12 cellular contexts compared by ENCODE assay signal in the genomic region with DNA sequence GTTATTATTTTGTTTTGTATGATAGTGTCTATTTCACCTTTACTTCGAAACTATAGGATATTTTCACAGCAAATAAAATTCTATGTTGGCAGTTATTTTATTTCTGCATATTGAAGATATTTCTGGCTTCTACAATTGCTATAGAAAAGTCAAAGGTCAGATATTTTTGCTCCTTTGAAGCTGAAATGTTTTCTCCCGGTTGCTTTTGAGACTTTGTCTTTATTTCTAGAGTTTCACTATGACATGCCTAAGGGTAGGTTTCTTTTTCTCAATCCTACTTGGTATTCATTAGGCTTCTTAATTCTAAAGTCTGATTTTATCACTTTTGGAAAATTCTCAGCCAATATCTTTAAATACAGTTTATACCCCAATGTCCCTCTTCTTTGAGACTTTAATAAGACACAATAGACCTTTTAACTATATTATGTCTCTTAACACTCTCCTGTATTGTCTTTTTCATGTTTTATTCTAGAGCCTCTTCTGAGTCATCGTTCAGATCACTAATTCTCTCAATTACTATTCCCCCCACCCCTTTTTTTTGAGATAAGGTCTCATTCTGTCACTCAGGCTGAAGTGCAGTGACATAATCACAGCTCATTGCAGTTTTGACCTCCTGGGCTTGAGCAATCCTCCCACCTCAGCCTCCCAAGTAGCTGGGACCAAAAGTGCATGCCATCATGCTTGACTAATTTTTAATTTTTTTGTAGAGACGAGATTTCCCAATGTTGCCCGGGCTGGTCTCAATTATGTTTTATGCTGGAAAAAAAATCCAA. TPM values are rescaled to one million over a fixed set of nuclear protein-coding genes. Genes with fewer than 3 reads are reported as not detected.
DNase-seq lines count a peak whose midpoint lies in the region; ATAC-seq, FAIRE-seq and TF ChIP-seq lines count a peak whose summit lies in the region.
"Had no signal": no experiment of that assay in that cellular context is flagged by ENCODE, and none has a peak within 500 bp of the region (broad histone marks: within the 10 kb centered on the region; RNA-seq: fewer than 3 reads in every experiment).

No MANE protein-coding gene starts in this region.

- intact Hi-C loops in CD4-positive, alpha-beta T cell (cut with DNase I, micrococcal nuclease) = loop anchor here in 1 of 2 experiments (5.0 kb wide), 1 partner anchor 110 kb away; no protein-coding TSS in a partner anchor

- CTCF ChIA-PET in CD4-positive, alpha-beta T cell (lab: Charles Lee) = interaction anchor here (0.9 to 1.3 kb wide), 3 partner anchors 11 to 21 kb away, joined by 3 to 4 read pairs (median 3); no protein-coding TSS in a partner anchor

- H3K27me3 ChIP-seq in CD4-positive, alpha-beta T cell (ENCODE audit: control insufficient read depth, insufficient read depth, low read length) = no peaks in the 10 kb centered on the region
- H3K27me3 ChIP-seq in small intestine (ENCODE audit: control insufficient read depth in 2 of 2, insufficient read depth in 2 of 2, low read length in 2 of 2) = no peaks in the 10 kb centered on the region

- no peak overlapping the region for H3K27ac ChIP-seq in CD4-positive, alpha-beta T cell (ENCODE audit: low read depth, low read length)
- no peak overlapping the region for H3K27ac ChIP-seq in small intestine (ENCODE audit: low read depth in 1 of 2, low read length in 1 of 2)
- H3K27ac ChIP-seq: parathyroid adenoma had no signal

- H3K27ac Mint-ChIP-seq in CD4-positive, alpha-beta T cell = no peak overlapping the region

- H3K4me3 ChIP-seq in small intestine (ENCODE audit: low read depth in 1 of 2, low read length in 2 of 2) = no peak overlapping the region

- H3K36me3 ChIP-seq in small intestine (ENCODE audit: control insufficient read depth in 2 of 2, insufficient read depth in 2 of 2, low read length in 2 of 2) = peaks cover 0 to 2% of the 10 kb centered on the region in 2 donors

- ATAC-seq in HG03066 (IDR thresholded peaks at IDR 0.05; ENCODE audit: low read depth, unreplicated experiment) = peak; percentile 64
- no peak for ATAC-seq in CD4-positive, alpha-beta T cell (ENCODE audit: poor library complexity)
- ATAC-seq: left cardiac atrium had no signal

- H3K36me3 Mint-ChIP-seq in CD4-positive, alpha-beta T cell (ENCODE audit: low read depth) = peaks cover 13% of the 10 kb centered on the region

- no peak overlapping the region for H3K4me3 Mint-ChIP-seq in CD4-positive, alpha-beta T cell
- H3K4me3 Mint-ChIP-seq: CD4-positive, alpha-beta memory T cell had no signal

- DNase-seq in EH (ENCODE audit: low read depth) (peak; percentile 18), GM19239 (ENCODE audit: insufficient read length, low spot score) (no peak), amniotic epithelial cell (ENCODE audit: low read depth) (peak; percentile 46), iPS-NIHi7 (ENCODE audit: extremely low spot score) (no peak), small intestine (no peak), LoVo (ENCODE audit: low spot score) (no peak)
- DNase-seq in CD4-positive, alpha-beta T cell = no peak
- DNase-seq: CD4-positive, alpha-beta memory T cell; left cardiac atrium had no signal

- POLR2A ChIA-PET in CD4-positive, alpha-beta T cell (lab: Charles Lee) = no interaction called here

- no peaks in the 10 kb centered on the region for H3K9me3 ChIP-seq in CD4-positive, alpha-beta T cell (ENCODE audit: control insufficient read depth, low read length)
- H3K9me3 ChIP-seq in small intestine (ENCODE audit: control insufficient read depth, low read depth) = no peaks in the 10 kb centered on the region

- no peaks in the 10 kb centered on the region for H3K27me3 Mint-ChIP-seq in CD4-positive, alpha-beta T cell
- H3K27me3 Mint-ChIP-seq: CD4-positive, alpha-beta memory T cell had no signal

- peaks cover 5% of the 10 kb centered on the region for H3K4me1 Mint-ChIP-seq in CD4-positive, alpha-beta T cell (ENCODE audit: low read depth)

- no peaks in the 10 kb centered on the region for H3K9me3 Mint-ChIP-seq in CD4-positive, alpha-beta T cell
- H3K9me3 Mint-ChIP-seq: activated naive CD4-positive, alpha-beta T cell treated with anti-CD3 and anti-CD28 coated beads, Interleukin-2, amount 50 U/mL, for 72 hours; CD4-positive, alpha-beta memory T cell had no signal

- WGBS in small intestine, 3 donors = 76 to 84% (median 77%) methylated on average over 5 of the region's 5 CpGs

- FAIRE-seq in GM19239 (lab: Jason Lieb, UNC) (peak; percentile 93), small intestine (lab: Jason Lieb, UNC) (no peak)

- no peak for TF ChIP-seq CTCF in CD4-positive, alpha-beta T cell (IDR thresholded peaks at IDR 0.05)

- H3K4me1 ChIP-seq in small intestine (ENCODE audit: control insufficient read depth in 2 of 2, insufficient read depth in 1 of 2, low read depth in 1 of 2, low read length in 1 of 2) = no peaks in the 10 kb centered on the region
- H3K4me1 ChIP-seq: parathyroid adenoma had no signal

RNA-seq across cellular contexts. Expression of a gene that starts 50.5 kb away (rescaled TPM):
- total RNA-seq in CD4-positive, alpha-beta T cell = 10 to 100 TPM; 20.2 to 24.4 TPM
- polyA plus RNA-seq in small intestine = 1 to 10 TPM; 2.0 to 2.5 (median 2.2) TPM

RNA-seq across cellular contexts. Expression of a gene that starts 51.0 kb away (rescaled TPM):
- 10 to 100 TPM; 62.8 to 66.8 TPM for total RNA-seq in CD4-positive, alpha-beta T cell
- 10 to 100 TPM; 11.4 to 22.7 (median 12.4) TPM for polyA plus RNA-seq in small intestine

Comparison
In these comparisons a context has a peak if more than half of its experiments do, and no peak if none do; other contexts are left out.
1. DNase-seq: peak in EH (single experiment) and amniotic epithelial cell (single experiment); none in GM19239 (single experiment), iPS-NIHi7 (single experiment), CD4-positive, alpha-beta T cell (0 of 10), small intestine (single experiment) and LoVo (single experiment).